ENCODE assay signal across 8 cellular contexts in genomic region chr2:212892193-212892592, GRCh38.
DNase-seq lines count a peak whose midpoint lies in the region; ATAC-seq, FAIRE-seq and TF ChIP-seq lines count a peak whose summit lies in the region.

No MANE protein-coding gene starts in this region.

- H2AFZ ChIP-seq in keratinocyte (ENCODE audit: control insufficient read depth, low read length) = no peak overlapping the region

- no peaks in the 10 kb centered on the region for H3K27me3 Mint-ChIP-seq in HFFc6 (ENCODE audit: insufficient read depth)
- peaks cover 3% of the 10 kb centered on the region for H3K27me3 Mint-ChIP-seq in activated T-cell treated with anti-CD3 and anti-CD28 coated beads, Interleukin-2, amount 50 U/mL, for 24 hours
- no peaks in the 10 kb centered on the region for H3K27me3 Mint-ChIP-seq in activated naive CD4-positive, alpha-beta T cell treated with anti-CD3 and anti-CD28 coated beads, Interleukin-2, amount 10 ng/mL, durations not matched to agents 7 days and 5 days

- no peaks in the 10 kb centered on the region for H3K9me3 Mint-ChIP-seq in HFFc6
- peaks cover 3% of the 10 kb centered on the region for H3K9me3 Mint-ChIP-seq in activated T-cell treated with anti-CD3 and anti-CD28 coated beads, Interleukin-2, amount 50 U/mL, for 24 hours
- no peaks in the 10 kb centered on the region for H3K9me3 Mint-ChIP-seq in activated naive CD4-positive, alpha-beta T cell treated with anti-CD3 and anti-CD28 coated beads, Interleukin-2, amount 10 ng/mL, durations not matched to agents 7 days and 5 days

- no peaks in the 10 kb centered on the region for H3K9me1 ChIP-seq in keratinocyte (ENCODE audit: control insufficient read depth, extremely low read depth, insufficient read depth, low read length)

- no peaks in the 10 kb centered on the region for H3K9me3 ChIP-seq in keratinocyte (ENCODE audit: control insufficient read depth, low read depth, low read length)

- no peaks in the 10 kb centered on the region for H3K36me3 Mint-ChIP-seq in HFFc6 (ENCODE audit: low read depth)
- no peaks in the 10 kb centered on the region for H3K36me3 Mint-ChIP-seq in activated T-cell treated with anti-CD3 and anti-CD28 coated beads, Interleukin-2, amount 50 U/mL, for 24 hours (ENCODE audit: low read depth)
- no peaks in the 10 kb centered on the region for H3K36me3 Mint-ChIP-seq in activated naive CD4-positive, alpha-beta T cell treated with anti-CD3 and anti-CD28 coated beads, Interleukin-2, amount 10 ng/mL, durations not matched to agents 7 days and 5 days

- no peak overlapping the region for H3K4me3 ChIP-seq in BJ (ENCODE audit: low read depth, low read length)
- H3K4me3 ChIP-seq in keratinocyte (ENCODE audit: control insufficient read depth in 2 of 3, extremely low read depth in 1 of 3, insufficient read depth in 2 of 3, low read depth in 1 of 3, low read length in 3 of 3) = no peak overlapping the region

- no peaks in the 10 kb centered on the region for H4K20me1 ChIP-seq in keratinocyte (ENCODE audit: control insufficient read depth, extremely low read depth, insufficient read depth, low read length)

- peaks cover 25% of the 10 kb centered on the region for H3K4me1 Mint-ChIP-seq in HFFc6 (ENCODE audit: low read depth)
- no peaks in the 10 kb centered on the region for H3K4me1 Mint-ChIP-seq in activated T-cell treated with anti-CD3 and anti-CD28 coated beads, Interleukin-2, amount 50 U/mL, for 24 hours (ENCODE audit: low read depth)
- H3K4me1 Mint-ChIP-seq in activated naive CD4-positive, alpha-beta T cell treated with anti-CD3 and anti-CD28 coated beads, Interleukin-2, amount 10 ng/mL, durations not matched to agents 7 days and 5 days = no peaks in the 10 kb centered on the region

- H3K9ac ChIP-seq in keratinocyte (ENCODE audit: control insufficient read depth, extremely low read depth, insufficient read depth, low read length) = no peak overlapping the region

- no peak for ATAC-seq in HG02678 (IDR thresholded peaks at IDR 0.05; ENCODE audit: unreplicated experiment)

- no peaks in the 10 kb centered on the region for H3K79me2 ChIP-seq in keratinocyte (ENCODE audit: control insufficient read depth, insufficient read depth, low read length)

- H3K27me3 ChIP-seq in BJ (ENCODE audit: control insufficient read depth, insufficient read depth, low read length) (no peaks in the 10 kb centered on the region), keratinocyte (ENCODE audit: control insufficient read depth, extremely low read depth, insufficient read depth, low read length) (no peaks in the 10 kb centered on the region)

- POLR2A ChIA-PET in BJ (lab: Charles Lee) = interaction anchor here (0.7 kb wide), 1 partner anchor 23 kb away, joined by 9 read pairs; no protein-coding TSS in a partner anchor

- peak overlapping the region; percentile 32 for H3K4me3 Mint-ChIP-seq in HFFc6
- no peak overlapping the region for H3K4me3 Mint-ChIP-seq in activated T-cell treated with anti-CD3 and anti-CD28 coated beads, Interleukin-2, amount 50 U/mL, for 24 hours
- no peak overlapping the region for H3K4me3 Mint-ChIP-seq in activated naive CD4-positive, alpha-beta T cell treated with anti-CD3 and anti-CD28 coated beads, Interleukin-2, amount 10 ng/mL, durations not matched to agents 7 days and 5 days

- no peak overlapping the region for H3K27ac Mint-ChIP-seq in HFFc6
- no peak overlapping the region for H3K27ac Mint-ChIP-seq in activated T-cell treated with anti-CD3 and anti-CD28 coated beads, Interleukin-2, amount 50 U/mL, for 24 hours
- H3K27ac Mint-ChIP-seq in activated naive CD4-positive, alpha-beta T cell treated with anti-CD3 and anti-CD28 coated beads, Interleukin-2, amount 10 ng/mL, durations not matched to agents 7 days and 5 days = no peak overlapping the region

- peak; percentile 75 for FAIRE-seq in keratinocyte (lab: Jason Lieb, UNC)

- H3K36me3 ChIP-seq in BJ (ENCODE audit: control insufficient read depth, insufficient read depth, low read length) = no peaks in the 10 kb centered on the region
- no peaks in the 10 kb centered on the region for H3K36me3 ChIP-seq in keratinocyte (ENCODE audit: control insufficient read depth in 2 of 2, extremely low read depth in 1 of 2, insufficient read depth in 2 of 2, low read length in 2 of 2)

- dilution Hi-C loops in keratinocyte (cut with MboI; ENCODE audit: extremely low pct_ligation_motif_present, low sequenced_read_pairs) = no loop called here

- H3K4me1 ChIP-seq in keratinocyte (ENCODE audit: control insufficient read depth, extremely low read depth, insufficient read depth, low read length) = no peaks in the 10 kb centered on the region

- CTCF ChIA-PET in BJ (lab: Yijun Ruan, JAX) = interaction anchor here (0.6 to 2.4 kb wide), 15 partner anchors 10 to 269 kb away, joined by 3 to 10 read pairs (median 3); partner anchors contain the start of gene IKZF2
- CTCF ChIA-PET in activated naive CD4-positive, alpha-beta T cell treated with anti-CD3 and anti-CD28 coated beads, Interleukin-2, amount 10 ng/mL, durations not matched to agents 7 days and 5 days (lab: Charles Lee) = interaction anchor here (0.8 kb wide), 1 partner anchor 115 kb away, joined by 3 read pairs; no protein-coding TSS in a partner anchor

- no peak for DNase-seq in BJ (ENCODE audit: low read depth)
- peak; percentile 49 for DNase-seq in HFFc6
- peak; percentile 45 for DNase-seq in SW480 (ENCODE audit: low spot score)
- no peak for DNase-seq in keratinocyte (ENCODE audit: low read depth, low spot score)
- DNase-seq in stimulated activated CD4-positive, alpha-beta T cell treated with anti-CD3 and anti-CD28 coated beads, Interleukin-2, amount 100 ng/mL, for 48 hours = no peak
- DNase-seq in activated T-cell treated with anti-CD3 and anti-CD28 coated beads, Interleukin-2, amount 50 U/mL, for 24 hours = no peak
- no peak for DNase-seq in activated naive CD4-positive, alpha-beta T cell treated with anti-CD3 and anti-CD28 coated beads, Interleukin-2, amount 10 ng/mL, durations not matched to agents 7 days and 5 days

- no peak overlapping the region for H3K4me2 ChIP-seq in keratinocyte (ENCODE audit: control insufficient read depth, extremely low read depth, insufficient read depth, low read depth, low read length)

- TF ChIP-seq CTCF in BJ (IDR thresholded peaks at IDR 0.05; ENCODE audit: insufficient read depth, low read depth, low read length) (peak; percentile 48), HFFc6 (IDR thresholded peaks at IDR 0.05) (peak; percentile 78), keratinocyte (optimal IDR thresholded peaks at IDR 0.05 in 1 of 3, IDR thresholded peaks at IDR 0.05 in 1 of 3, conservative IDR thresholded peaks at IDR 0.05 in 1 of 3; ENCODE audit: extremely low read depth in 1 of 3, insufficient read depth in 2 of 3, low read length in 3 of 3) (peak; percentile 32 to 61 (median 33))

- no peak overlapping the region for H3K27ac ChIP-seq in keratinocyte (ENCODE audit: control insufficient read depth, insufficient read depth, low read length)

Comparison
In these comparisons a context has a peak if more than half of its experiments do, and no peak if none do; other contexts are left out.
1. DNase-seq: peak in HFFc6 (single experiment) and SW480 (single experiment); none in BJ (single experiment), keratinocyte (single experiment), stimulated activated CD4-positive, alpha-beta T cell treated with anti-CD3 and anti-CD28 coated beads, Interleukin-2, amount 100 ng/mL, for 48 hours (0 of 2), activated T-cell treated with anti-CD3 and anti-CD28 coated beads, Interleukin-2, amount 50 U/mL, for 24 hours (single experiment) and activated naive CD4-positive, alpha-beta T cell treated with anti-CD3 and anti-CD28 coated beads, Interleukin-2, amount 10 ng/mL, durations not matched to agents 7 days and 5 days (single experiment).
2. Peak in every context shown above with its lines, with median percentiles within 50 percentile points of each other: CTCF ChIP-seq.